In genomic region chr2:53467467-53467866, GRCh38 we compare ENCODE assay signal across 28 cellular contexts.
"Had no signal": no experiment of that assay in that cellular context is flagged by ENCODE, and none has a peak within 500 bp of the region (broad histone marks: within the 10 kb centered on the region; RNA-seq: fewer than 3 reads in every experiment).

No MANE protein-coding gene starts in this region.

- H3K4me2 ChIP-seq: neural progenitor cell, smooth muscle cell had no signal

- H3K27ac ChIP-seq: neural progenitor cell, ovary, parathyroid adenoma, skin epidermis, spleen, suprapubic skin, testis, tibial artery, transverse colon, upper lobe of right lung, vagina had no signal

- ATAC-seq: naive thymus-derived CD4-positive, alpha-beta T cell; natural killer cell; right cardiac atrium; sciatic nerve; stimulated activated memory B cell treated with anti-CD40 and anti-IgM and Interleukin-4, amounts not matched to agents 10 μg/mL and 1 μg/mL and 100 μg/mL, for 72 hours; stimulated activated naive CD8-positive, alpha-beta T cell treated with anti-CD3 and anti-CD28 coated beads, Interleukin-15, amount 100 ng/mL, for 72 hours; stimulated activated naive CD8-positive, alpha-beta T cell treated with anti-CD3 and anti-CD28 coated beads, Interleukin-15, Interleukin-2, amounts not matched to agents 100 U/mL and 50 U/mL, for 24 hours; upper lobe of right lung had no signal

- H3K27me3 ChIP-seq: neural progenitor cell, ovary, spleen, suprapubic skin, testis, tibial artery, transverse colon, upper lobe of right lung, vagina had no signal

- H2AFZ ChIP-seq: neural progenitor cell, parathyroid adenoma had no signal

- H3K9me3 ChIP-seq: ovary, suprapubic skin, testis, tibial artery, transverse colon, upper lobe of right lung, vagina had no signal

- H3K79me2 ChIP-seq: parathyroid adenoma had no signal

- DNase-seq: naive thymus-derived CD4-positive, alpha-beta T cell; natural killer cell; occipital lobe; ovary; posterior cingulate gyrus; right cardiac atrium; spleen; stimulated activated CD4-positive, alpha-beta T cell treated with anti-CD3 and anti-CD28 coated beads, Interleukin-12 subunit alpha, Interleukin-12 subunit beta, amount 100 ng/mL, for 4 hours; stimulated activated CD4-positive, alpha-beta T cell treated with anti-CD3 and anti-CD28 coated beads, Interleukin-1b, Interleukin-23, amount 100 ng/mL, for 48 hours; stimulated activated CD4-positive, alpha-beta T cell treated with anti-CD3 and anti-CD28 coated beads, Interleukin-4, amount 100 ng/mL, for 1 hour; stimulated activated CD4-positive, alpha-beta T cell treated with anti-CD3 and anti-CD28 coated beads, Interleukin-4, amount 100 ng/mL, for 4 hours; stimulated activated CD8-positive, alpha-beta memory T cell treated with anti-CD3 and anti-CD28 coated beads, Interleukin-4, amount 100 ng/mL, for 48 hours; stimulated activated naive CD4-positive, alpha-beta T cell; stimulated activated naive CD8-positive, alpha-beta T cell treated with anti-CD3 and anti-CD28 coated beads, Interleukin-15, amount 100 ng/mL, for 72 hours; stimulated activated naive CD8-positive, alpha-beta T cell treated with anti-CD3 and anti-CD28 coated beads, Interleukin-15, Interleukin-2, amounts not matched to agents 100 U/mL and 50 U/mL, for 24 hours; substantia nigra; testis; tibial artery; transverse colon; upper lobe of right lung had no signal

- H3K36me3 ChIP-seq: neural progenitor cell, ovary, spleen, suprapubic skin, tibial artery, transverse colon, upper lobe of right lung, vagina had no signal

- H3K4me1 ChIP-seq: neural progenitor cell, parathyroid adenoma, spleen, suprapubic skin, testis, tibial artery, transverse colon, upper lobe of right lung, vagina had no signal

- H3K4me3 ChIP-seq: neural progenitor cell, ovary, skin epidermis, smooth muscle cell, spleen, suprapubic skin, testis, tibial artery, transverse colon, upper lobe of right lung, vagina had no signal

- H3K9ac ChIP-seq: neural progenitor cell, parathyroid adenoma had no signal
